Comparison of ENCODE assay signal across 8 cellular contexts in the genomic region with DNA sequence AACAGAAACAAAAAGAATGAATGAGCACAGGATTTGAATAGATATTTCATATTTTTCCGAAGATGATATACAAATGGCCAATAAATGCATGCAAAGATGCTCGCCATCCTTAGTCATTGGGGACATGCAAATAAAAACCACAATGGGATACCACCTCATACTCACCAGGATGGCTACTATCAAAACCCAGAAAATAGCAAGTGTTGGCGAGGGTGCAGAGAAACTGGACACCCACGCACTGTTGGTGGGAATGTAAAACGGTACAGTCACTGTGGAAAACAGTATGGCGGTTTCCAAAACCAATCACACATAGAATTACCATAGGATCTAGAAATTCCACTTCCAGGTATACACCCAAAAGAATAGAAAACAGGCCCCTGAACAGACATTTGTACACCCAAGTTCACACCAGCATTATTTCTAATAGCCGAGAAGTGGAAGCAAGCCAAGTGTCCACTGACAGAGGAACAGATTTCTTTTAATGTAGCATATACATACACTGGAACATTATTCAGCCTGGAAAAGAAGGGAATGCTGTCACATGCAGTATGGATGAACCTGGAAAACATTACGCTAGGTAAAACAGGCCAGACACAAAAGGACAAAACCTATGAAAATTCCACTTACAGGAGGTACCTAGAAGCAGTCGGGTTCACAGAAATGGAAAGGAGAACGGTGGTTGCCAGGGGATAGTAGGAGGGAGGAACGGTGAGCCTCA. TPM values are rescaled to one million over a fixed set of nuclear protein-coding genes. Genes with fewer than 3 reads are reported as not detected.
A peak's percentile ranks its signal among the peaks of the same experiment; 100 is the strongest.
DNase-seq lines count a peak whose midpoint lies in the region; ATAC-seq and TF ChIP-seq lines count a peak whose summit lies in the region.

No MANE protein-coding gene starts in this region.

- no peak for TF ChIP-seq CTCF in RWPE2 (IDR thresholded peaks at IDR 0.05; ENCODE audit: poor library complexity, severe bottlenecking)
- TF ChIP-seq CTCF in epithelial cell of proximal tubule (conservative IDR thresholded peaks at IDR 0.05; ENCODE audit: low read depth, low read length) = no peak
- no peak for TF ChIP-seq CTCF in retinal pigment epithelial cell (conservative IDR thresholded peaks at IDR 0.05; ENCODE audit: low read depth, low read length)
- TF ChIP-seq CTCF in GM10248 (IDR thresholded peaks at IDR 0.05; ENCODE audit: control extremely low read depth, extremely low read depth, low read depth, missing control alignments) = no peak

- peaks cover 10% of the 10 kb centered on the region for H3K4me1 ChIP-seq in RWPE2 (ENCODE audit: insufficient read depth, poor library complexity, severe bottlenecking)

- peaks cover 48% of the 10 kb centered on the region for H3K36me3 ChIP-seq in RWPE2 (ENCODE audit: low read depth)

- peak overlapping the region; percentile 90 for H3K27ac ChIP-seq in RWPE2 (ENCODE audit: poor library complexity, severe bottlenecking)

- ATAC-seq in RWPE2 (ENCODE audit: low read depth) (no peak), GM21515 (IDR thresholded peaks at IDR 0.05; ENCODE audit: unreplicated experiment) (no peak)

- H3K4me3 ChIP-seq in GM08714 (ENCODE audit: low read length) (peak overlapping the region; percentile 93), RWPE2 (ENCODE audit: severe bottlenecking) (peak overlapping the region; percentile 59), epithelial cell of proximal tubule (ENCODE audit: low read depth, low read length) (peak overlapping the region; percentile 80), retinal pigment epithelial cell (ENCODE audit: low read length) (peak overlapping the region; percentile 61)

- POLR2A ChIA-PET in GM10248 (lab: Yijun Ruan, JAX) = no interaction called here

- DNase-seq in RWPE2 (ENCODE audit: low spot score) (no peak), epithelial cell of proximal tubule (ENCODE audit: low read depth) (no peak), retinal pigment epithelial cell (ENCODE audit: low read depth) (no peak), NCI-H2171 treated with DMSO at 0.1 percent for 48 hours (lab: John Stamatoyannopoulos, UW) (no peak), NCI-H1105 treated with DMSO at 0.1 percent for 48 hours (lab: John Stamatoyannopoulos, UW) (no peak), GM10248 (ENCODE audit: extremely low spot score) (no peak)

- H3K27me3 ChIP-seq in RWPE2 (ENCODE audit: insufficient read depth, poor library complexity, severe bottlenecking) = no peaks in the 10 kb centered on the region

- CTCF ChIA-PET in GM10248 (lab: Yijun Ruan, JAX) = no interaction called here

- H3K9me3 ChIP-seq in RWPE2 (ENCODE audit: severe bottlenecking) = no peaks in the 10 kb centered on the region

RNA-seq across cellular contexts. Expression of a gene that starts 3.6 kb away (rescaled TPM):
- total RNA-seq in epithelial cell of proximal tubule = 14.0 and 17.5 TPM in 2 replicates

RNA-seq across cellular contexts. Expression of a gene that starts 15.2 kb away (rescaled TPM):
- total RNA-seq in epithelial cell of proximal tubule = not detected in 2 replicates
